Comparison of ENCODE assay signal across 9 cellular contexts in genomic region chr1:51648180-51649109, GRCh38. TPM values are rescaled to one million over a fixed set of nuclear protein-coding genes. Genes with fewer than 3 reads are reported as not detected.
A peak's percentile ranks its signal among the peaks of the same experiment; 100 is the strongest.
DNase-seq lines count a peak whose midpoint lies in the region; ATAC-seq and TF ChIP-seq lines count a peak whose summit lies in the region.
"Had no signal": no experiment of that assay in that cellular context is flagged by ENCODE, and none has a peak within 500 bp of the region (broad histone marks: within the 10 kb centered on the region; RNA-seq: fewer than 3 reads in every experiment).

No MANE protein-coding gene starts in this region.

- no peak for TF ChIP-seq POLR2A in adrenal gland (IDR thresholded peaks at IDR 0.05)

- peak overlapping the region in 3 of 5 donors; percentile 37 to 76 (median 58) for H3K27ac ChIP-seq in adrenal gland

- ATAC-seq in left lobe of liver (peak; percentile 73), GM18517 (IDR thresholded peaks at IDR 0.05; ENCODE audit: unreplicated experiment) (no peak), GM18502 (IDR thresholded peaks at IDR 0.05; ENCODE audit: poor library complexity, unreplicated experiment) (no peak), GM18909 (IDR thresholded peaks at IDR 0.05; ENCODE audit: poor library complexity, unreplicated experiment) (no peak), HG03196 (IDR thresholded peaks at IDR 0.05; ENCODE audit: unreplicated experiment) (no peak)

- intact Hi-C loops in adrenal gland (cut with DNase I): no loop called here

- no peaks in the 10 kb centered on the region for H3K36me3 ChIP-seq in adrenal gland (replicated peaks in 1 of 2)

- 46 to 60% (median 51%) methylated on average over 6 of the region's 6 CpGs for WGBS in adrenal gland, 4 donors

- H3K4me3 ChIP-seq in adrenal gland: no peak overlapping the region

- no peaks in the 10 kb centered on the region for H3K9me3 ChIP-seq in adrenal gland (replicated peaks in 1 of 3)

- TF ChIP-seq CTCF in adrenal gland (IDR thresholded peaks at IDR 0.05): no peak

- DNase-seq in SIG-M5 treated with dmso at 0.1 percent for 504 hours (lab: John Stamatoyannopoulos, UW; ENCODE audit: unreplicated experiment) (peak; percentile 52), SIG-M5 (lab: John Stamatoyannopoulos, UW) (no peak), adrenal gland (peak in 4 of 7 donors; percentile 25 to 47 (median 40)), left lobe of liver (ENCODE audit: low spot score) (no peak)
- DNase-seq: CD4-positive, CD25-positive, alpha-beta regulatory T cell had no signal

- peaks cover 16 to 44% of the 10 kb centered on the region in 2 donors for H3K4me1 ChIP-seq in adrenal gland (replicated peaks in 1 of 2)

- H3K27me3 ChIP-seq in adrenal gland: no peaks in the 10 kb centered on the region

RNA-seq across cellular contexts. Expression of gene OSBPL9, which starts 31.6 kb away (rescaled TPM):
- total RNA-seq in adrenal gland (100 to 1,000 TPM in 2 of 8 donors, 10 to 100 TPM in 6; 61.9 to 180 (median 87.3) TPM), left lobe of liver (61.1 TPM)
- polyA plus RNA-seq in adrenal gland: 10 to 100 TPM; 70.4 to 99.5 (median 76.3) TPM

Comparison
In these comparisons a context has a peak if more than half of its experiments do, and no peak if none do; other contexts are left out.
1. DNase-seq: peak in SIG-M5 treated with dmso at 0.1 percent for 504 hours (single experiment) and adrenal gland (4 of 7); none in SIG-M5 (single experiment) and left lobe of liver (single experiment).